1 cellular context compared by ENCODE assay signal in the genomic region with DNA sequence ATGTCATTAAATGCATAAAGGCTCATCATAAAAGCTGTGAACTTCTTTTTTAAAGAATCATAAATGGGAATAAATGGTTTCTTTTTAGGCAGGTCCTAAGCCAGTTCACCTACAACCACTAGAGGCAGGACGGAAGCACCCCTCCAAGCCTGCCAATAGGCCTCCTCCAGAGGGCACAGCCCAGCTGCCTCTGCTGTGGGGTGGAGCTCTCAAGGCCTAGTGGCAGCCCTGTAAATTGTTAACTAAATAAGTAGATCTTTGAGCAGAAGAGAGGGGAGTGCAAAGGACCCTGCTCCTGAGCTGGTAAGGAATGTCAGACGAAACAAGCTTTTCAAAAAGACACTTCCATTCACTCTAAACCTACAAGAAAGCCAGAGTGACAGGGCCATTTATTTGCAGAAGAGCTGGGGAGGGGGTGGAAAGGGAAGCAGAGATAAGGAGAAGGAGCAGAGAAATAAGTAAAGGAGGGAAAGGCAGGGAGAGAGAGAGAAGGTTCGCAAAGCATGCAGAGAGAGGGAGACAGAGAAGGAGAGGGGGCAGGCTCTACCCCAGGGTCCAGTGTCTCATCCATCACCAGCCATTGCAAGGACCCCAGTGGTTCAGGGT.
TF ChIP-seq lines count a peak whose summit lies in the region.

No MANE protein-coding gene starts in this region.

TF ChIP-seq in SK-N-SH, 30 proteins besides CTCF, POLR2A, EP300 and RAD21 (continued from another document):
- TF ChIP-seq, protein P1, sequence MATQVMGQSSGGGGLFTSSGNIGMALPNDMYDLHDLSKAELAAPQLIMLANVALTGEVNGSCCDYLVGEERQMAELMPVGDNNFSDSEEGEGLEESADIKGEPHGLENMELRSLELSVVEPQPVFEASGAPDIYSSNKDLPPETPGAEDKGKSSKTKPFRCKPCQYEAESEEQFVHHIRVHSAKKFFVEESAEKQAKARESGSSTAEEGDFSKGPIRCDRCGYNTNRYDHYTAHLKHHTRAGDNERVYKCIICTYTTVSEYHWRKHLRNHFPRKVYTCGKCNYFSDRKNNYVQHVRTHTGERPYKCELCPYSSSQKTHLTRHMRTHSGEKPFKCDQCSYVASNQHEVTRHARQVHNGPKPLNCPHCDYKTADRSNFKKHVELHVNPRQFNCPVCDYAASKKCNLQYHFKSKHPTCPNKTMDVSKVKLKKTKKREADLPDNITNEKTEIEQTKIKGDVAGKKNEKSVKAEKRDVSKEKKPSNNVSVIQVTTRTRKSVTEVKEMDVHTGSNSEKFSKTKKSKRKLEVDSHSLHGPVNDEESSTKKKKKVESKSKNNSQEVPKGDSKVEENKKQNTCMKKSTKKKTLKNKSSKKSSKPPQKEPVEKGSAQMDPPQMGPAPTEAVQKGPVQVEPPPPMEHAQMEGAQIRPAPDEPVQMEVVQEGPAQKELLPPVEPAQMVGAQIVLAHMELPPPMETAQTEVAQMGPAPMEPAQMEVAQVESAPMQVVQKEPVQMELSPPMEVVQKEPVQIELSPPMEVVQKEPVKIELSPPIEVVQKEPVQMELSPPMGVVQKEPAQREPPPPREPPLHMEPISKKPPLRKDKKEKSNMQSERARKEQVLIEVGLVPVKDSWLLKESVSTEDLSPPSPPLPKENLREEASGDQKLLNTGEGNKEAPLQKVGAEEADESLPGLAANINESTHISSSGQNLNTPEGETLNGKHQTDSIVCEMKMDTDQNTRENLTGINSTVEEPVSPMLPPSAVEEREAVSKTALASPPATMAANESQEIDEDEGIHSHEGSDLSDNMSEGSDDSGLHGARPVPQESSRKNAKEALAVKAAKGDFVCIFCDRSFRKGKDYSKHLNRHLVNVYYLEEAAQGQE (IDR thresholded peaks at IDR 0.05; ENCODE audit: low read depth, low read length): no peak
- TF ChIP-seq, protein P2, sequence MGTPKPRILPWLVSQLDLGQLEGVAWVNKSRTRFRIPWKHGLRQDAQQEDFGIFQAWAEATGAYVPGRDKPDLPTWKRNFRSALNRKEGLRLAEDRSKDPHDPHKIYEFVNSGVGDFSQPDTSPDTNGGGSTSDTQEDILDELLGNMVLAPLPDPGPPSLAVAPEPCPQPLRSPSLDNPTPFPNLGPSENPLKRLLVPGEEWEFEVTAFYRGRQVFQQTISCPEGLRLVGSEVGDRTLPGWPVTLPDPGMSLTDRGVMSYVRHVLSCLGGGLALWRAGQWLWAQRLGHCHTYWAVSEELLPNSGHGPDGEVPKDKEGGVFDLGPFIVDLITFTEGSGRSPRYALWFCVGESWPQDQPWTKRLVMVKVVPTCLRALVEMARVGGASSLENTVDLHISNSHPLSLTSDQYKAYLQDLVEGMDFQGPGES (IDR thresholded peaks at IDR 0.05; ENCODE audit: low read depth, low read length): no peak
- TF ChIP-seq GATA2 (CRISPR knock-in tag; IDR thresholded peaks at IDR 0.05) (no peak), YY1 (IDR thresholded peaks at IDR 0.05; ENCODE audit: low read depth) (no peak), RXRA (IDR thresholded peaks at IDR 0.05; ENCODE audit: borderline replicate concordance, low read depth) (no peak), RCOR1 (IDR thresholded peaks at IDR 0.05; ENCODE audit: low read length) (no peak)
